In the genomic region with DNA sequence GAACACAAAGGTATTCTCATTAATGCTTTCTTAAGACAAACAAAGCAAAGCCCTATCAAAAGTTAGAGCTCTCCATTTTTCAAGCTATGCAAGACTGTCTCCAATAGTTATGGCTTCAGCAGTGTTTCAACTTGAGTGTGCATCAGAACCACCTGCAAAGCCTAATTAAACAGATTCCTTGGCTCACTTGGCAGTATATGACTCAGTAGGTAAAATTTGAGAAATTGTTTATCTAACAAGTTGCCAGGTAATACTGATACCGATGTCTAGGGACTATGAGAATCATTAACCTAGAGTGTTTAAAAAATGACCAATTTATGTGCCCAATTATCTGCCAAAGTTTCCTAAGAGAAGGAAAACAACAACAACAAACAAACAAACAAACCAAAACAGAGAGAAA, we compare ENCODE assay signal across 22 cellular contexts.
"Had no signal": no experiment of that assay in that cellular context is flagged by ENCODE, and none has a peak within 500 bp of the region (broad histone marks: within the 10 kb centered on the region; RNA-seq: fewer than 3 reads in every experiment).

No MANE protein-coding gene starts in this region.

- H3K36me3 ChIP-seq: heart right ventricle, pancreas, right lobe of liver, stomach, upper lobe of left lung had no signal

- H3K27me3 Mint-ChIP-seq: activated CD4-positive, alpha-beta T cell treated with anti-CD3 and anti-CD28 coated beads, Interleukin-2, amount 10 ng/mL, durations not matched to agents 24 days and 14 days; activated CD8-positive, alpha-beta T cell treated with anti-CD3 and anti-CD28 coated beads for 36 hours; naive thymus-derived CD4-positive, alpha-beta T cell had no signal

- ATAC-seq: activated CD8-positive, alpha-beta T cell treated with anti-CD3 and anti-CD28 coated beads for 36 hours; esophagus mucosa; heart right ventricle; left cardiac atrium; naive thymus-derived CD4-positive, alpha-beta T cell; pancreas; right lobe of liver had no signal

- H3K4me1 ChIP-seq: heart right ventricle, pancreas, right lobe of liver, stomach, upper lobe of left lung had no signal

- DNase-seq: activated CD4-positive, alpha-beta T cell treated with anti-CD3 and anti-CD28 coated beads, Interleukin-2, amount 10 ng/mL, durations not matched to agents 24 days and 14 days; activated CD4-positive, CD25-positive, alpha-beta regulatory T cell; activated CD8-positive, alpha-beta T cell treated with anti-CD3 and anti-CD28 coated beads for 36 hours; activated naive CD4-positive, alpha-beta T cell treated with Interleukin-2 at 50 U/mL for 16 hours; activated naive CD8-positive, alpha-beta T cell treated with anti-CD3 and anti-CD28 coated beads, Interleukin-2, amount 10 ng/mL, durations not matched to agents 7 days and 5 days; activated T-cell treated with anti-CD3 and anti-CD28 coated beads, Interleukin-2, amount 50 U/mL, for 1 hour; amygdala; caudate nucleus; heart right ventricle; left cardiac atrium; mesendoderm; naive thymus-derived CD4-positive, alpha-beta T cell; pancreas; right lobe of liver; small intestine; stimulated activated CD4-positive, alpha-beta T cell treated with anti-CD3 and anti-CD28 coated beads, Interleukin-15, amount 100 ng/mL, for 24 hours; stimulated activated CD4-positive, alpha-beta T cell treated with anti-CD3 and anti-CD28 coated beads, Interleukin-2, amount 100 ng/mL, for 48 hours; stomach; T1000; upper lobe of left lung had no signal

- H3K4me3 ChIP-seq: heart right ventricle, pancreas, right lobe of liver, stomach, upper lobe of left lung had no signal

- H3K27ac Mint-ChIP-seq: activated CD4-positive, alpha-beta T cell treated with anti-CD3 and anti-CD28 coated beads, Interleukin-2, amount 10 ng/mL, durations not matched to agents 24 days and 14 days; activated CD8-positive, alpha-beta T cell treated with anti-CD3 and anti-CD28 coated beads for 36 hours; activated naive CD8-positive, alpha-beta T cell treated with anti-CD3 and anti-CD28 coated beads, Interleukin-2, amount 10 ng/mL, durations not matched to agents 7 days and 5 days; activated T-helper 2 cell treated with anti-CD3 and anti-CD28 coated beads, Interferon-gamma antibody, Interleukin-2, Interleukin-4, amounts not matched to agents 10 μg/mL and 5 μg/mL and 100 μg/mL, durations not matched to agents 14 hours and 24 hours and 36 hours had no signal

- H3K27ac ChIP-seq: heart right ventricle, pancreas, right lobe of liver, stomach, upper lobe of left lung had no signal

- H3K9me3 ChIP-seq: heart right ventricle, pancreas, right lobe of liver, stomach, upper lobe of left lung had no signal

- H3K27me3 ChIP-seq: pancreas, right lobe of liver, stomach, upper lobe of left lung had no signal

- H3K4me3 Mint-ChIP-seq: activated CD4-positive, alpha-beta T cell treated with anti-CD3 and anti-CD28 coated beads, Interleukin-2, amount 10 ng/mL, durations not matched to agents 24 days and 14 days; activated CD8-positive, alpha-beta T cell treated with anti-CD3 and anti-CD28 coated beads for 36 hours; activated naive CD8-positive, alpha-beta T cell treated with anti-CD3 and anti-CD28 coated beads, Interleukin-2, amount 10 ng/mL, durations not matched to agents 7 days and 5 days; naive thymus-derived CD4-positive, alpha-beta T cell had no signal
